In the genomic region with DNA sequence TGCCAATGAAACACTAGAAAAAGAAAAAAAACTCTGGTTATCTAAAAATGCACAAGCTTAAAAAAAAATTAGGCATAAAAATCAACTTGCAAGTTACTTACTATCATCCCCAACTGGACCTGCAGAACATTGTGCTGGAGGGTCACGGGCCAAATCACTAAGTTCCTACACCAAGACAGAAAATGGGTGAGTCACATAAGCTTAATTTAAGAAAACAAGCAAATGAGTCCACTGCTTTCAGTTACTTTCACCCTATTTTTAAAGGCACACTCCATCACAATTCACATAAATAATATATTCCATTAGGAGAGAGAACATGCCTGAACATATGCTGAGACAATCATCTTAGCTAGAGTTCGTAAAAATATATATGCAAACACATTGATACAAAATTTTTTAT, we compare ENCODE assay signal across 2 cellular contexts.
TF ChIP-seq lines count a peak whose summit lies in the region.

No MANE protein-coding gene starts in this region.

TF ChIP-seq in GM23338, 12 proteins besides CTCF, POLR2A, EP300 and RAD21 (continues in another document):
- TF ChIP-seq STAT1 (IDR thresholded peaks at IDR 0.05; ENCODE audit: unreplicated experiment) (no peak), CREB1 (CRISPR knock-in tag; IDR thresholded peaks at IDR 0.05; ENCODE audit: low read depth) (no peak), EZH2phosphoT487 (IDR thresholded peaks at IDR 0.05; ENCODE audit: unreplicated experiment) (no peak), NANOG (IDR thresholded peaks at IDR 0.05; ENCODE audit: borderline replicate concordance) (no peak), POLR2AphosphoS5 (IDR thresholded peaks at IDR 0.05; ENCODE audit: low read depth) (no peak), ZNF114 (CRISPR knock-in tag; IDR thresholded peaks at IDR 0.05) (no peak), ZNF462 (CRISPR knock-in tag; IDR thresholded peaks at IDR 0.05) (no peak), ZNF331 (CRISPR knock-in tag; IDR thresholded peaks at IDR 0.05; ENCODE audit: low read depth) (no peak)
- TF ChIP-seq, protein P1, sequence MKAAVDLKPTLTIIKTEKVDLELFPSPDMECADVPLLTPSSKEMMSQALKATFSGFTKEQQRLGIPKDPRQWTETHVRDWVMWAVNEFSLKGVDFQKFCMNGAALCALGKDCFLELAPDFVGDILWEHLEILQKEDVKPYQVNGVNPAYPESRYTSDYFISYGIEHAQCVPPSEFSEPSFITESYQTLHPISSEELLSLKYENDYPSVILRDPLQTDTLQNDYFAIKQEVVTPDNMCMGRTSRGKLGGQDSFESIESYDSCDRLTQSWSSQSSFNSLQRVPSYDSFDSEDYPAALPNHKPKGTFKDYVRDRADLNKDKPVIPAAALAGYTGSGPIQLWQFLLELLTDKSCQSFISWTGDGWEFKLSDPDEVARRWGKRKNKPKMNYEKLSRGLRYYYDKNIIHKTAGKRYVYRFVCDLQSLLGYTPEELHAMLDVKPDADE (IDR thresholded peaks at IDR 0.05) = no peak
- TF ChIP-seq, protein P2, sequence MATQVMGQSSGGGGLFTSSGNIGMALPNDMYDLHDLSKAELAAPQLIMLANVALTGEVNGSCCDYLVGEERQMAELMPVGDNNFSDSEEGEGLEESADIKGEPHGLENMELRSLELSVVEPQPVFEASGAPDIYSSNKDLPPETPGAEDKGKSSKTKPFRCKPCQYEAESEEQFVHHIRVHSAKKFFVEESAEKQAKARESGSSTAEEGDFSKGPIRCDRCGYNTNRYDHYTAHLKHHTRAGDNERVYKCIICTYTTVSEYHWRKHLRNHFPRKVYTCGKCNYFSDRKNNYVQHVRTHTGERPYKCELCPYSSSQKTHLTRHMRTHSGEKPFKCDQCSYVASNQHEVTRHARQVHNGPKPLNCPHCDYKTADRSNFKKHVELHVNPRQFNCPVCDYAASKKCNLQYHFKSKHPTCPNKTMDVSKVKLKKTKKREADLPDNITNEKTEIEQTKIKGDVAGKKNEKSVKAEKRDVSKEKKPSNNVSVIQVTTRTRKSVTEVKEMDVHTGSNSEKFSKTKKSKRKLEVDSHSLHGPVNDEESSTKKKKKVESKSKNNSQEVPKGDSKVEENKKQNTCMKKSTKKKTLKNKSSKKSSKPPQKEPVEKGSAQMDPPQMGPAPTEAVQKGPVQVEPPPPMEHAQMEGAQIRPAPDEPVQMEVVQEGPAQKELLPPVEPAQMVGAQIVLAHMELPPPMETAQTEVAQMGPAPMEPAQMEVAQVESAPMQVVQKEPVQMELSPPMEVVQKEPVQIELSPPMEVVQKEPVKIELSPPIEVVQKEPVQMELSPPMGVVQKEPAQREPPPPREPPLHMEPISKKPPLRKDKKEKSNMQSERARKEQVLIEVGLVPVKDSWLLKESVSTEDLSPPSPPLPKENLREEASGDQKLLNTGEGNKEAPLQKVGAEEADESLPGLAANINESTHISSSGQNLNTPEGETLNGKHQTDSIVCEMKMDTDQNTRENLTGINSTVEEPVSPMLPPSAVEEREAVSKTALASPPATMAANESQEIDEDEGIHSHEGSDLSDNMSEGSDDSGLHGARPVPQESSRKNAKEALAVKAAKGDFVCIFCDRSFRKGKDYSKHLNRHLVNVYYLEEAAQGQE (IDR thresholded peaks at IDR 0.05; ENCODE audit: unreplicated experiment) = no peak

TF ChIP-seq in GM12878, 131 proteins besides CTCF, POLR2A, EP300 and RAD21:
- no peak for TF ChIP-seq JUNB (IDR thresholded peaks at IDR 0.05)
- TF ChIP-seq, protein P3, sequence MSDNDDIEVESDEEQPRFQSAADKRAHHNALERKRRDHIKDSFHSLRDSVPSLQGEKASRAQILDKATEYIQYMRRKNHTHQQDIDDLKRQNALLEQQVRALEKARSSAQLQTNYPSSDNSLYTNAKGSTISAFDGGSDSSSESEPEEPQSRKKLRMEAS (IDR thresholded peaks at IDR 0.05; ENCODE audit: low read depth, low read length) = no peak
- no peak for TF ChIP-seq CHD4 (IDR thresholded peaks at IDR 0.05)
- no peak for TF ChIP-seq MYB (IDR thresholded peaks at IDR 0.05; ENCODE audit: borderline replicate concordance, low read depth, low read length)
- TF ChIP-seq ZBTB4 (CRISPR knock-in tag; IDR thresholded peaks at IDR 0.05) = no peak
- TF ChIP-seq, protein P4, sequence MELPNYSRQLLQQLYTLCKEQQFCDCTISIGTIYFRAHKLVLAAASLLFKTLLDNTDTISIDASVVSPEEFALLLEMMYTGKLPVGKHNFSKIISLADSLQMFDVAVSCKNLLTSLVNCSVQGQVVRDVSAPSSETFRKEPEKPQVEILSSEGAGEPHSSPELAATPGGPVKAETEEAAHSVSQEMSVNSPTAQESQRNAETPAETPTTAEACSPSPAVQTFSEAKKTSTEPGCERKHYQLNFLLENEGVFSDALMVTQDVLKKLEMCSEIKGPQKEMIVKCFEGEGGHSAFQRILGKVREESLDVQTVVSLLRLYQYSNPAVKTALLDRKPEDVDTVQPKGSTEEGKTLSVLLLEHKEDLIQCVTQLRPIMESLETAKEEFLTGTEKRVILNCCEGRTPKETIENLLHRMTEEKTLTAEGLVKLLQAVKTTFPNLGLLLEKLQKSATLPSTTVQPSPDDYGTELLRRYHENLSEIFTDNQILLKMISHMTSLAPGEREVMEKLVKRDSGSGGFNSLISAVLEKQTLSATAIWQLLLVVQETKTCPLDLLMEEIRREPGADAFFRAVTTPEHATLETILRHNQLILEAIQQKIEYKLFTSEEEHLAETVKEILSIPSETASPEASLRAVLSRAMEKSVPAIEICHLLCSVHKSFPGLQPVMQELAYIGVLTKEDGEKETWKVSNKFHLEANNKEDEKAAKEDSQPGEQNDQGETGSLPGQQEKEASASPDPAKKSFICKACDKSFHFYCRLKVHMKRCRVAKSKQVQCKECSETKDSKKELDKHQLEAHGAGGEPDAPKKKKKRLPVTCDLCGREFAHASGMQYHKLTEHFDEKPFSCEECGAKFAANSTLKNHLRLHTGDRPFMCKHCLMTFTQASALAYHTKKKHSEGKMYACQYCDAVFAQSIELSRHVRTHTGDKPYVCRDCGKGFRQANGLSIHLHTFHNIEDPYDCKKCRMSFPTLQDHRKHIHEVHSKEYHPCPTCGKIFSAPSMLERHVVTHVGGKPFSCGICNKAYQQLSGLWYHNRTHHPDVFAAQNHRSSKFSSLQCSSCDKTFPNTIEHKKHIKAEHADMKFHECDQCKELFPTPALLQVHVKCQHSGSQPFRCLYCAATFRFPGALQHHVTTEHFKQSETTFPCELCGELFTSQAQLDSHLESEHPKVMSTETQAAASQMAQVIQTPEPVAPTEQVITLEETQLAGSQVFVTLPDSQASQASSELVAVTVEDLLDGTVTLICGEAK (IDR thresholded peaks at IDR 0.05; ENCODE audit: borderline replicate concordance) = no peak
